ENCODE assay signal across 8 cellular contexts in genomic region chr11:128422576-128423370, GRCh38.
DNase-seq lines count a peak whose midpoint lies in the region; ATAC-seq and TF ChIP-seq lines count a peak whose summit lies in the region.

No MANE protein-coding gene starts in this region.

- H3K27me3 ChIP-seq in transverse colon: no peaks in the 10 kb centered on the region

- H3K27ac Mint-ChIP-seq in naive thymus-derived CD8-positive, alpha-beta T cell: peak overlapping the region; percentile 86 to 99 (median 94)
- H3K27ac Mint-ChIP-seq in osteocyte (ENCODE audit: unreplicated experiment): no peak overlapping the region

- WGBS in transverse colon (ENCODE audit: low coverage in 1 of 2), 2 donors: 88% methylated on average over 16 of the region's 16 CpGs; no CpG with 5 or more reads in 1 of the 2 donors

- no peaks in the 10 kb centered on the region for H3K36me3 ChIP-seq in transverse colon

- H3K4me1 ChIP-seq in transverse colon: peaks cover 5 to 50% (median 33%) of the 10 kb centered on the region in 4 donors

- H3K9me3 ChIP-seq in transverse colon: no peaks in the 10 kb centered on the region

- no peak for TF ChIP-seq POLR2A in transverse colon (IDR thresholded peaks at IDR 0.05)

- no peak overlapping the region for H3K4me3 ChIP-seq in GM12865 (ENCODE audit: low read depth, low read length)
- no peak overlapping the region for H3K4me3 ChIP-seq in transverse colon

- H3K9me3 Mint-ChIP-seq in activated T-cell treated with anti-CD3 and anti-CD28 coated beads, Interleukin-2, amount 50 U/mL, for 4 hours: no peaks in the 10 kb centered on the region
- no peaks in the 10 kb centered on the region for H3K9me3 Mint-ChIP-seq in naive thymus-derived CD8-positive, alpha-beta T cell
- no peaks in the 10 kb centered on the region for H3K9me3 Mint-ChIP-seq in osteocyte (ENCODE audit: unreplicated experiment)

- H3K4me1 Mint-ChIP-seq in activated T-cell treated with anti-CD3 and anti-CD28 coated beads, Interleukin-2, amount 50 U/mL, for 4 hours (ENCODE audit: low read depth): peaks cover 44% of the 10 kb centered on the region
- H3K4me1 Mint-ChIP-seq in naive thymus-derived CD8-positive, alpha-beta T cell: peaks cover 26 to 73% (median 62%) of the 10 kb centered on the region in 4 donors
- peaks cover 49% of the 10 kb centered on the region for H3K4me1 Mint-ChIP-seq in osteocyte (ENCODE audit: unreplicated experiment)

- POLR2A ChIA-PET in naive thymus-derived CD8-positive, alpha-beta T cell (lab: Charles Lee): interaction anchor here (0.8 to 2.8 kb wide), 22 partner anchors 10 to 132 kb away, joined by 3 to 15 read pairs (median 4); no protein-coding TSS in a partner anchor

- peak; percentile 95 for ATAC-seq in activated T-cell treated with anti-CD3 and anti-CD28 coated beads, Interleukin-2, amount 50 U/mL, for 4 hours
- ATAC-seq in naive thymus-derived CD8-positive, alpha-beta T cell: peak; percentile 90
- no peak for ATAC-seq in GM21526 (IDR thresholded peaks at IDR 0.05; ENCODE audit: low FRiP score, unreplicated experiment)
- no peak for ATAC-seq in left lobe of liver

- TF ChIP-seq CTCF in GM12865 (IDR thresholded peaks at IDR 0.05; ENCODE audit: insufficient read depth, low read depth, low read length, missing control alignments): no peak
- TF ChIP-seq CTCF in transverse colon (IDR thresholded peaks at IDR 0.05): no peak
- TF ChIP-seq CTCF in osteocyte (IDR thresholded peaks at IDR 0.05): no peak

- no peak for TF ChIP-seq EP300 in transverse colon (IDR thresholded peaks at IDR 0.05; ENCODE audit: low read depth)

- H3K4me3 Mint-ChIP-seq in activated T-cell treated with anti-CD3 and anti-CD28 coated beads, Interleukin-2, amount 50 U/mL, for 4 hours: peak overlapping the region; percentile 60
- H3K4me3 Mint-ChIP-seq in naive thymus-derived CD8-positive, alpha-beta T cell: peak overlapping the region; percentile 55 to 77 (median 71)
- no peak overlapping the region for H3K4me3 Mint-ChIP-seq in osteocyte (ENCODE audit: unreplicated experiment)

- in situ Hi-C loops in transverse colon (cut with MboI; ENCODE audit: low pct_ligation_motif_present in 1 of 4, low pct_unique_long_range_greater_than_20kb in 1 of 4, low sequenced_read_pairs in 3 of 4): no loop called here

- H3K27ac ChIP-seq in transverse colon: no peak overlapping the region

- intact Hi-C loops in transverse colon (cut with DNase I; ENCODE audit: low total_unique reads): no loop called here

- DNase-seq in GM12865 (ENCODE audit: low read depth) (peak; percentile 29), NCI-H2196 treated with DMSO at 0.1 percent for 48 hours (lab: John Stamatoyannopoulos, UW; ENCODE audit: unreplicated experiment) (peak; percentile 30), transverse colon (peak; percentile 25), osteocyte (ENCODE audit: extremely low spot score, unreplicated experiment) (no peak), left lobe of liver (ENCODE audit: low spot score) (no peak)
- DNase-seq in activated T-cell treated with anti-CD3 and anti-CD28 coated beads, Interleukin-2, amount 50 U/mL, for 4 hours: peak; percentile 91
- DNase-seq in naive thymus-derived CD8-positive, alpha-beta T cell: peak; percentile 66 to 97 (median 87)

- no peaks in the 10 kb centered on the region for H3K36me3 Mint-ChIP-seq in activated T-cell treated with anti-CD3 and anti-CD28 coated beads, Interleukin-2, amount 50 U/mL, for 4 hours (ENCODE audit: insufficient read depth)
- H3K36me3 Mint-ChIP-seq in naive thymus-derived CD8-positive, alpha-beta T cell: no peaks in the 10 kb centered on the region
- H3K36me3 Mint-ChIP-seq in osteocyte (ENCODE audit: unreplicated experiment): no peaks in the 10 kb centered on the region

- no peaks in the 10 kb centered on the region for H3K27me3 Mint-ChIP-seq in activated T-cell treated with anti-CD3 and anti-CD28 coated beads, Interleukin-2, amount 50 U/mL, for 4 hours (ENCODE audit: low read depth)
- no peaks in the 10 kb centered on the region for H3K27me3 Mint-ChIP-seq in naive thymus-derived CD8-positive, alpha-beta T cell
- no peaks in the 10 kb centered on the region for H3K27me3 Mint-ChIP-seq in osteocyte (ENCODE audit: unreplicated experiment)

Comparison
In these comparisons a context has a peak if more than half of its experiments do, and no peak if none do; other contexts are left out.
1. DNase-seq: peak in GM12865 (single experiment), NCI-H2196 treated with DMSO at 0.1 percent for 48 hours (single experiment), activated T-cell treated with anti-CD3 and anti-CD28 coated beads, Interleukin-2, amount 50 U/mL, for 4 hours (single experiment), naive thymus-derived CD8-positive, alpha-beta T cell (10 of 10) and transverse colon (single experiment); none in osteocyte (single experiment) and left lobe of liver (single experiment).
2. ATAC-seq: peak in activated T-cell treated with anti-CD3 and anti-CD28 coated beads, Interleukin-2, amount 50 U/mL, for 4 hours (2 of 2) and naive thymus-derived CD8-positive, alpha-beta T cell (2 of 2); none in GM21526 (single experiment) and left lobe of liver (single experiment).